18 cellular contexts compared by ENCODE assay signal in the genomic region with DNA sequence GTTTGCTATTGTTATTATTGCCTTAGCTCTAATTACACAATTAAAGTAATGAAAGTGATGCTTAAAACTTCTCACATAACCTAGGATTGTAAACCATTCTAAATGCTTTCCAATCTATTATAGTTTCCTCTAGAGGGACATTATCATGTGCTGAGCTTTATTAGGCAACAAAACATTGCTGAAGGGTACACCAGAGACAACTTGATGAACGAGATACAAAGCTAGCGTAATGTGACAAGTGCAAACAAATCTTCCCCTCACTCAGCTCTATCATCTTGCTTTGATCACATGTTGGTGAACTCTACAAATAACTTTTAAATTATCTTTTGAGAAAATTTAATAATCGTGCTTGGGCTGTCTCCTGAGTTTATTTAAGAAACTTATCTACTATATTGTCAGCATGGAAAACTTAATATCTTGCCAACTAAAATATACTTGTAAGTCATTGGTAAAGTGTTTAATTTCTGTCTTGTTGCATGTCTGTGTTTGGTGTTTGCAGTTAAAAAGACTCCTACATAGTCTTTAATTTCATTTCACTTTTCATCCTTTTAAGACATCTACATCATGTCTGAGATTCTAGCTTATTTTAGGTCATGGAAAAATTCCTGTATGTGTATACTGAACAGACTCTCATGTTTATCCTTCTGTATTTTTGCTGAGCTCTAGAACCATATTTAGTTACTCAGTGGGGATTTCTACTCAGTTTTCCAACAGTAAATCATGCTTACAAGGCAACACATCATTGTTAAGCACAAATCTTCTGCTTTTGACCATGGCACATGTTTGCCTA.
"Had no signal": no experiment of that assay in that cellular context is flagged by ENCODE, and none has a peak within 500 bp of the region (broad histone marks: within the 10 kb centered on the region; RNA-seq: fewer than 3 reads in every experiment).

No MANE protein-coding gene starts in this region.

- H3K4me1 ChIP-seq: adrenal gland, colonic mucosa, prostate gland, right lobe of liver had no signal

- H3K9me3 ChIP-seq: adrenal gland, colonic mucosa, prostate gland, right lobe of liver, stomach, thoracic aorta had no signal

- H3K27ac ChIP-seq: adrenal gland, cardiac muscle cell, colonic mucosa, prostate gland, right lobe of liver, stomach, thoracic aorta had no signal

- H3K36me3 ChIP-seq: adrenal gland, cardiac muscle cell, colonic mucosa, prostate gland, right lobe of liver, stomach, thoracic aorta had no signal

- H3K4me1 Mint-ChIP-seq: activated CD4-positive, alpha-beta memory T cell treated with anti-CD3 and anti-CD28 coated beads, Interleukin-2, amount 10 ng/mL, durations not matched to agents 7 days and 5 days; activated CD4-positive, alpha-beta T cell treated with anti-CD3 and anti-CD28 coated beads for 36 hours; T-helper 17 cell had no signal

- DNase-seq: activated CD4-positive, alpha-beta memory T cell treated with anti-CD3 and anti-CD28 coated beads, Interleukin-2, amount 10 ng/mL, durations not matched to agents 7 days and 5 days; activated CD4-positive, alpha-beta T cell treated with anti-CD3 and anti-CD28 coated beads for 36 hours; activated effector memory CD4-positive, alpha-beta T cell treated with Interleukin-2 at 50 U/mL for 16 hours; activated naive CD4-positive, alpha-beta T cell treated with anti-CD3 and anti-CD28 coated beads, Interleukin-2, amount 50 U/mL, for 16 hours; activated T-cell treated with anti-CD3 and anti-CD28 coated beads, Interleukin-2, amount 50 U/mL, for 24 hours; adrenal gland; colonic mucosa; effector CD8-positive, alpha-beta T cell; hippocampal formation; kidney; mesenchymal stem cell; right lobe of liver; stimulated activated CD4-positive, alpha-beta T cell treated with anti-CD3 and anti-CD28 coated beads, Interleukin-1b, Interleukin-23, amount 100 ng/mL, for 48 hours; stomach; T-helper 17 cell had no signal

- H3K4me3 ChIP-seq: adrenal gland, cardiac muscle cell, colonic mucosa, prostate gland, right lobe of liver, stomach, thoracic aorta had no signal

- H3K27me3 Mint-ChIP-seq: activated CD4-positive, alpha-beta memory T cell treated with anti-CD3 and anti-CD28 coated beads, Interleukin-2, amount 10 ng/mL, durations not matched to agents 7 days and 5 days; activated CD4-positive, alpha-beta T cell treated with anti-CD3 and anti-CD28 coated beads for 36 hours; activated T-cell treated with anti-CD3 and anti-CD28 coated beads, Interleukin-2, amount 50 U/mL, for 24 hours; T-helper 17 cell had no signal

- ATAC-seq: activated CD4-positive, alpha-beta T cell treated with anti-CD3 and anti-CD28 coated beads for 36 hours; right lobe of liver; T-helper 17 cell had no signal

- H3K27me3 ChIP-seq: adrenal gland, cardiac muscle cell, colonic mucosa, right lobe of liver, stomach had no signal

- H3K27ac Mint-ChIP-seq: activated CD4-positive, alpha-beta memory T cell treated with anti-CD3 and anti-CD28 coated beads, Interleukin-2, amount 10 ng/mL, durations not matched to agents 7 days and 5 days; activated CD4-positive, alpha-beta T cell treated with anti-CD3 and anti-CD28 coated beads for 36 hours; activated T-cell treated with anti-CD3 and anti-CD28 coated beads, Interleukin-2, amount 50 U/mL, for 24 hours; T-helper 17 cell had no signal

- H3K4me3 Mint-ChIP-seq: activated CD4-positive, alpha-beta memory T cell treated with anti-CD3 and anti-CD28 coated beads, Interleukin-2, amount 10 ng/mL, durations not matched to agents 7 days and 5 days; activated CD4-positive, alpha-beta T cell treated with anti-CD3 and anti-CD28 coated beads for 36 hours; activated T-cell treated with anti-CD3 and anti-CD28 coated beads, Interleukin-2, amount 50 U/mL, for 24 hours; T-helper 17 cell had no signal
